ENCODE assay signal across 9 cellular contexts in the genomic region with DNA sequence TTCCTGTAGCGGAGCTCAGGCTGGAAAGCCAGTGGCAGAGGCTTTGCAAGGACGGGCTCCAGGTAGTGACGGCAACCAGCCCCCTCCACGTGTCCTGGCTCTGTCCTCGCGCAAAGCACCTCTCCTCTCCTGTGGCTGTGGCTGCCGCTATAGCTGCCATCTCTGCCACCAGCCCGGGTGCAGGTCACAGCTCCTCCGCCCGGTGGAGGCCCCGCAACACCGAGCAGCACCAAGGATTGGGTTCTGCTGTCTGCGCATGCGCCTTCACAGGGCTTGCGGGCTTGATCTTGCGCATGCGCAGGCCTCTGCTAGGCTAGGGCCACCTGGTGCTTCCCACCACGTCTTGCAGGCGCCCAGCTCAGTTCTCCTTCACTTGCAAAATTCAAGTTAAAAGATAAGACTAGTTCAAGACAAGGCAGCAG.
DNase-seq lines count a peak whose midpoint lies in the region; ATAC-seq lines count a peak whose summit lies in the region.
"Had no signal": no experiment of that assay in that cellular context is flagged by ENCODE, and none has a peak within 500 bp of the region (broad histone marks: within the 10 kb centered on the region; RNA-seq: fewer than 3 reads in every experiment).

No MANE protein-coding gene starts in this region.

- peak overlapping the region; percentile 23; the same call in 1 of the 2 replicates for H3K4me3 ChIP-seq in GM08714 (ENCODE audit: low read length)

- ATAC-seq in HG02870 (IDR thresholded peaks at IDR 0.05; ENCODE audit: unreplicated experiment), result no peak
- no peak for ATAC-seq in HG02885 (IDR thresholded peaks at IDR 0.05; ENCODE audit: poor library complexity, unreplicated experiment)
- no peak for ATAC-seq in GM18502 (IDR thresholded peaks at IDR 0.05; ENCODE audit: poor library complexity, unreplicated experiment)

- DNase-seq in T-helper 2 cell (peak in 3 of 5 experiments; percentile 17 to 86 (median 45)), dermis blood vessel endothelial cell (peak; percentile 55), renal cortical epithelial cell (ENCODE audit: low read depth) (peak; percentile 37), NCI-H2029 (lab: John Stamatoyannopoulos, UW) (no peak)
- DNase-seq: activated B cell treated with CpG ODN at 0.5 μM for 24 hours had no signal
